ENCODE assay signal across 20 cellular contexts in the genomic region with DNA sequence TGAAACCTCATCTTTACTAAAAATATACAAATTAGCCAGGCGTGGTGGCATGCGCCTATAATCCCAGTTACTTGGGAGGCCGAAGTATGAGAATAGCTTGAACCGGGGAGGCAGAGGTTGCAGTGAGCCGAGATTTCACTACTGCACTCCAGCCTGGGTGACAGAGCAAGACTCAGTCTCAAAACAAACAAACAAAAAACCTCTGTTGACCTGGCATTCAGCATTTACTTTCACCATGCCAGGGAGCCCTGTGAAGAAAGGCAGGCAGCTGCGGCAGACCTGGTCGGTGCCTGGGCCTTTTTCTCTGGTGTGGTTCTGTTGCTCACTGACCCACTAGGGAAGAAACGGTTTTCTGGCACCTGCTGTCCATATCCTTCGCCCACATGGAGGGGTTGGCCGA. TPM values are rescaled to one million over a fixed set of nuclear protein-coding genes. Genes with fewer than 3 reads are reported as not detected.
DNase-seq lines count a peak whose midpoint lies in the region; ATAC-seq and TF ChIP-seq lines count a peak whose summit lies in the region.
"Had no signal": no experiment of that assay in that cellular context is flagged by ENCODE, and none has a peak within 500 bp of the region (broad histone marks: within the 10 kb centered on the region; RNA-seq: fewer than 3 reads in every experiment).

No MANE protein-coding gene starts in this region.

- DNase-seq in T-helper 1 cell (no peak), IMR-90 (no peak), hepatocyte (ENCODE audit: low spot score) (no peak), NCI-H187 (lab: John Stamatoyannopoulos, UW) (no peak)
- DNase-seq in stimulated activated effector memory CD8-positive, alpha-beta T cell treated with anti-CD3 and anti-CD28 coated beads, Interleukin-12 subunit alpha, Interleukin-12 subunit beta, amount 100 ng/mL, for 72 hours (ENCODE audit: low spot score in 2 of 2): no peak
- DNase-seq: activated CD4-positive, alpha-beta T cell treated with anti-CD3 and anti-CD28 coated beads for 4 hours; AML-193; Calu3; foreskin fibroblast; GM23248; KG1; NCI-H2081 treated with DMSO at 0.1 percent for 48 hours; NCI-H526; SW 1271 had no signal

- no peak overlapping the region for H4K8ac ChIP-seq in IMR-90 (ENCODE audit: low read depth in 2 of 2, low read length in 2 of 2)

- TF ChIP-seq RAD21 in IMR-90 (IDR thresholded peaks at IDR 0.05; ENCODE audit: low read length): no peak

- H3K4me3 ChIP-seq in IMR-90 (ENCODE audit: insufficient read depth, low read depth, low read length): no peak overlapping the region
- no peak overlapping the region for H3K4me3 ChIP-seq in hepatocyte
- H3K4me3 ChIP-seq: GM23248 had no signal

- H3K36me3 ChIP-seq in IMR-90 (ENCODE audit: control insufficient read depth, insufficient read depth, low read length): peaks cover 11% of the 10 kb centered on the region
- no peaks in the 10 kb centered on the region for H3K36me3 ChIP-seq in hepatocyte (replicated peaks; ENCODE audit: insufficient read depth, low read depth)

- no peak overlapping the region for H2BK20ac ChIP-seq in IMR-90 (ENCODE audit: low read depth, low read length)

- no peak overlapping the region for H3K4ac ChIP-seq in IMR-90 (ENCODE audit: low read depth, low read length)

- H4K91ac ChIP-seq in IMR-90 (ENCODE audit: insufficient read depth, low read depth, low read length): no peak overlapping the region

- no peaks in the 10 kb centered on the region for H3K9me2 ChIP-seq in hepatocyte (replicated peaks; ENCODE audit: insufficient read depth)

- H3K9me3 ChIP-seq in IMR-90 (ENCODE audit: control insufficient read depth, insufficient read depth, low read length) (no peaks in the 10 kb centered on the region), hepatocyte (ENCODE audit: low read depth) (no peaks in the 10 kb centered on the region)

- no peaks in the 10 kb centered on the region for H3K27me3 ChIP-seq in IMR-90 (ENCODE audit: control insufficient read depth, insufficient read depth, low read length)
- H3K27me3 ChIP-seq in hepatocyte: no peaks in the 10 kb centered on the region

- intact Hi-C loops in IMR-90 (cut with micrococcal nuclease): no loop called here

- peaks cover 62% of the 10 kb centered on the region for H4K20me1 ChIP-seq in IMR-90 (ENCODE audit: insufficient read depth, low read length)
- no peaks in the 10 kb centered on the region for H4K20me1 ChIP-seq in hepatocyte (ENCODE audit: insufficient read depth, poor library complexity, severe bottlenecking)

- H3K23ac ChIP-seq in IMR-90 (ENCODE audit: low read depth, low read length): no peak overlapping the region

- in situ Hi-C loops in IMR-90 (cut with MboI; ENCODE audit: low sequenced_read_pairs): no loop called here

- peaks cover 23 to 89% of the 10 kb centered on the region in 2 experiments for H3K79me1 ChIP-seq in IMR-90 (ENCODE audit: low read depth in 1 of 2, low read length in 2 of 2)

- dilution Hi-C loops in IMR-90 (cut with HindIII; ENCODE audit: low sequenced_read_pairs, unreplicated experiment): no loop called here

- H3K79me2 ChIP-seq in hepatocyte: peaks cover 60% of the 10 kb centered on the region

- H2AFZ ChIP-seq in IMR-90 (replicated peaks; ENCODE audit: low read length, poor library complexity) (no peak overlapping the region), hepatocyte (no peak overlapping the region)
- H2AFZ ChIP-seq: GM23248 had no signal

- H3K4me3 Mint-ChIP-seq in T-helper 1 cell treated with Interleukin-12 subunit alpha and Interleukin-12 subunit beta and Interleukin-4 antibody, amounts not matched to agents 30 μg/mL and 1 μg/mL, for 36 hours: no peak overlapping the region
- H3K4me3 Mint-ChIP-seq in stimulated activated effector memory CD8-positive, alpha-beta T cell treated with anti-CD3 and anti-CD28 coated beads, Interleukin-12 subunit alpha, Interleukin-12 subunit beta, amount 100 ng/mL, for 72 hours: no peak overlapping the region
- H3K4me3 Mint-ChIP-seq: activated naive CD4-positive, alpha-beta T cell treated with anti-CD3 and anti-CD28 coated beads, Interleukin-2, amount 50 U/mL, for 24 hours; brain had no signal

- CTCF ChIA-PET in IMR-90 (lab: Yijun Ruan, JAX): no interaction called here

- peak overlapping the region; percentile 24 for H2AK9ac ChIP-seq in IMR-90 (replicated peaks; ENCODE audit: low read depth, low read length, poor library complexity)

- H3K4me2 ChIP-seq in IMR-90 (ENCODE audit: low read depth, low read length) (no peak overlapping the region), hepatocyte (no peak overlapping the region)

- BruUV-seq in IMR-90 (replicated peaks; lab: Mats Ljungman, UMichigan): no TSS peak

- WGBS in IMR-90 (ENCODE audit: extremely low coverage in 2 of 2, insufficient read length in 1 of 2), 2 experiments: 96% methylated on average over 4 of the region's 10 CpGs; no CpG with 5 or more reads in 1 of the 2 experiments
- 94% methylated on average over 10 of the region's 10 CpGs for WGBS in hepatocyte (ENCODE audit: low lambda C conversion rate, missing lambda C conversion rate)

- no peak for TF ChIP-seq POLR2A in IMR-90 (IDR thresholded peaks at IDR 0.05; ENCODE audit: low read depth, low read length)

- H3K4me1 ChIP-seq in IMR-90 (ENCODE audit: control insufficient read depth, insufficient read depth, low read length) (peaks cover 16% of the 10 kb centered on the region), hepatocyte (ENCODE audit: insufficient read depth) (peaks cover 26% of the 10 kb centered on the region)

- H4K5ac ChIP-seq in IMR-90 (ENCODE audit: low read depth, low read length): no peak overlapping the region

- H2BK15ac ChIP-seq in IMR-90 (ENCODE audit: low read depth, low read length): no peak overlapping the region

- H3K9me1 ChIP-seq in IMR-90 (ENCODE audit: insufficient read depth, low read length): peaks cover 26% of the 10 kb centered on the region

- no peak overlapping the region for H3K56ac ChIP-seq in IMR-90 (ENCODE audit: extremely low read depth, insufficient read depth, low read length)

- ATAC-seq in IMR-90 (ENCODE audit: low read depth) (no peak), GM21390 (IDR thresholded peaks at IDR 0.05; ENCODE audit: unreplicated experiment) (no peak), GM18873 (IDR thresholded peaks at IDR 0.05; ENCODE audit: low FRiP score, unreplicated experiment) (no peak)
- ATAC-seq in stimulated activated effector memory CD8-positive, alpha-beta T cell treated with anti-CD3 and anti-CD28 coated beads, Interleukin-12 subunit alpha, Interleukin-12 subunit beta, amount 100 ng/mL, for 72 hours: no peak

- H3K36me3 Mint-ChIP-seq in T-helper 1 cell treated with Interleukin-12 subunit alpha and Interleukin-12 subunit beta and Interleukin-4 antibody, amounts not matched to agents 30 μg/mL and 1 μg/mL, for 36 hours (ENCODE audit: low read depth): peaks cover 31% of the 10 kb centered on the region
- peaks cover 33% of the 10 kb centered on the region for H3K36me3 Mint-ChIP-seq in stimulated activated effector memory CD8-positive, alpha-beta T cell treated with anti-CD3 and anti-CD28 coated beads, Interleukin-12 subunit alpha, Interleukin-12 subunit beta, amount 100 ng/mL, for 72 hours

- no peak overlapping the region for H2BK5ac ChIP-seq in IMR-90 (ENCODE audit: low read depth, low read length, poor library complexity, severe bottlenecking)

- no peak overlapping the region for H2AK5ac ChIP-seq in IMR-90 (ENCODE audit: low read depth, low read length)

- H3K9ac ChIP-seq in IMR-90 (ENCODE audit: low read depth, low read length): no peak overlapping the region
- H3K9ac ChIP-seq: GM23248 had no signal

- peak overlapping the region; percentile 52 for H3K27ac Mint-ChIP-seq in T-helper 1 cell treated with Interleukin-12 subunit alpha and Interleukin-12 subunit beta and Interleukin-4 antibody, amounts not matched to agents 30 μg/mL and 1 μg/mL, for 36 hours
- H3K27ac Mint-ChIP-seq in stimulated activated effector memory CD8-positive, alpha-beta T cell treated with anti-CD3 and anti-CD28 coated beads, Interleukin-12 subunit alpha, Interleukin-12 subunit beta, amount 100 ng/mL, for 72 hours: peak overlapping the region; percentile 83
- H3K27ac Mint-ChIP-seq: activated naive CD4-positive, alpha-beta T cell treated with anti-CD3 and anti-CD28 coated beads, Interleukin-2, amount 50 U/mL, for 24 hours had no signal

- TF ChIP-seq CTCF in IMR-90 (conservative IDR thresholded peaks at IDR 0.05; ENCODE audit: low read depth, low read length) (no peak), hepatocyte (IDR thresholded peaks at IDR 0.05; ENCODE audit: poor library complexity) (no peak)

- H3K14ac ChIP-seq in IMR-90 (replicated peaks; ENCODE audit: low read depth, low read length): no peak overlapping the region

- POLR2A ChIA-PET in IMR-90 (lab: Charles Lee; ENCODE audit: unreplicated experiment): no interaction called here

- H2BK120ac ChIP-seq in IMR-90 (ENCODE audit: low read depth, low read length): no peak overlapping the region

- H3K4me1 Mint-ChIP-seq in T-helper 1 cell treated with Interleukin-12 subunit alpha and Interleukin-12 subunit beta and Interleukin-4 antibody, amounts not matched to agents 30 μg/mL and 1 μg/mL, for 36 hours (ENCODE audit: low read depth): peaks cover 58% of the 10 kb centered on the region
- peaks cover 52% of the 10 kb centered on the region for H3K4me1 Mint-ChIP-seq in stimulated activated effector memory CD8-positive, alpha-beta T cell treated with anti-CD3 and anti-CD28 coated beads, Interleukin-12 subunit alpha, Interleukin-12 subunit beta, amount 100 ng/mL, for 72 hours

- no peaks in the 10 kb centered on the region for H3K27me3 Mint-ChIP-seq in T-helper 1 cell treated with Interleukin-12 subunit alpha and Interleukin-12 subunit beta and Interleukin-4 antibody, amounts not matched to agents 30 μg/mL and 1 μg/mL, for 36 hours (ENCODE audit: low read depth)
- H3K27me3 Mint-ChIP-seq: activated naive CD4-positive, alpha-beta T cell treated with anti-CD3 and anti-CD28 coated beads, Interleukin-2, amount 50 U/mL, for 24 hours; brain had no signal

- no peaks in the 10 kb centered on the region for H3K9me3 Mint-ChIP-seq in T-helper 1 cell treated with Interleukin-12 subunit alpha and Interleukin-12 subunit beta and Interleukin-4 antibody, amounts not matched to agents 30 μg/mL and 1 μg/mL, for 36 hours
- H3K9me3 Mint-ChIP-seq in stimulated activated effector memory CD8-positive, alpha-beta T cell treated with anti-CD3 and anti-CD28 coated beads, Interleukin-12 subunit alpha, Interleukin-12 subunit beta, amount 100 ng/mL, for 72 hours: no peaks in the 10 kb centered on the region
- H3K9me3 Mint-ChIP-seq: activated naive CD4-positive, alpha-beta T cell treated with anti-CD3 and anti-CD28 coated beads, Interleukin-2, amount 50 U/mL, for 24 hours; brain had no signal

- H3K18ac ChIP-seq in IMR-90 (ENCODE audit: low read depth, low read length): no peak overlapping the region

- H3K27ac ChIP-seq in IMR-90 (ENCODE audit: insufficient read depth, low read length) (no peak overlapping the region), hepatocyte (peak overlapping the region; percentile 42)
- H3K27ac ChIP-seq: 22Rv1, GM23248 had no signal

TF ChIP-seq in IMR-90, 13 proteins besides CTCF, POLR2A, EP300 and RAD21 (continues in another document):
- TF ChIP-seq MAZ (IDR thresholded peaks at IDR 0.05; ENCODE audit: borderline replicate concordance, low read depth, low read length): no peak

RNA-seq across cellular contexts. Expression of gene DNM2, which starts 49.8 kb away (rescaled TPM):
- total RNA-seq in IMR-90 (2012; rRNA removed) (55.0 and 55.6 TPM in 2 replicates), hepatocyte (87.9 and 93.9 TPM in 2 replicates)
- polyA plus RNA-seq in IMR-90 (2012; rRNA removed) (74.2 and 74.6 TPM in 2 replicates), hepatocyte (130 and 132 TPM in 2 replicates)
- 26.6 and 50.4 TPM in 2 replicates for polyA plus RNA-seq in IMR-90 (2012; cell fraction: cytosol; rRNA removed)
- 194 and 239 TPM in 2 replicates for polyA plus RNA-seq in IMR-90 (2012; cell fraction: nucleus; rRNA removed; ENCODE audit: low replicate concordance)
